26 cellular contexts compared by ENCODE assay signal in genomic region chr5:98795243-98795642, GRCh38. TPM values are rescaled to one million over a fixed set of nuclear protein-coding genes. Genes with fewer than 3 reads are reported as not detected.
A peak's percentile ranks its signal among the peaks of the same experiment; 100 is the strongest.
DNase-seq lines count a peak whose midpoint lies in the region; ATAC-seq, FAIRE-seq and TF ChIP-seq lines count a peak whose summit lies in the region.
"Had no signal": no experiment of that assay in that cellular context is flagged by ENCODE, and none has a peak within 500 bp of the region (broad histone marks: within the 10 kb centered on the region; RNA-seq: fewer than 3 reads in every experiment).

No MANE protein-coding gene starts in this region.

- H3K79me2 ChIP-seq in GM23248 (ENCODE audit: insufficient read depth): peaks cover 58% of the 10 kb centered on the region
- H3K79me2 ChIP-seq in keratinocyte (ENCODE audit: control insufficient read depth, insufficient read depth, low read length): peaks cover 46% of the 10 kb centered on the region
- no peaks in the 10 kb centered on the region for H3K79me2 ChIP-seq in smooth muscle cell (ENCODE audit: low read depth)

- H3K79me1 ChIP-seq in neuronal stem cell (ENCODE audit: low read depth, low read length): peaks cover 2% of the 10 kb centered on the region

- H2AK5ac ChIP-seq in neuronal stem cell (ENCODE audit: low read depth, low read length): no peak overlapping the region

- WGBS in GM23248 (ENCODE audit: low coverage in 1 of 2, low lambda C conversion rate in 2 of 2, missing lambda C conversion rate in 2 of 2), 2 experiments: 76 to 81% methylated on average over 5 of the region's 5 CpGs
- WGBS in neuronal stem cell (ENCODE audit: extremely low coverage in 2 of 2, insufficient read length in 2 of 2, insufficient replicate concordance in 1 of 2), 2 donors: no CpG with 5 or more reads among the region's 5 CpGs
- whole genome bisulfite sequencing in smooth muscle cell (ENCODE audit: low lambda C conversion rate): 96% methylated on average over 5 of the region's 5 CpGs

- H3K23ac ChIP-seq in neuronal stem cell (ENCODE audit: low read depth, low read length, poor library complexity): no peak overlapping the region

- H3K9me3 ChIP-seq in GM23248 (ENCODE audit: low read depth) (no peaks in the 10 kb centered on the region), RWPE2 (ENCODE audit: severe bottlenecking) (no peaks in the 10 kb centered on the region), keratinocyte (ENCODE audit: control insufficient read depth, low read depth, low read length) (no peaks in the 10 kb centered on the region), neuronal stem cell (replicated peaks in 1 of 2; ENCODE audit: control insufficient read depth in 2 of 2, insufficient read depth in 1 of 2, low read depth in 1 of 2, low read length in 2 of 2) (peaks cover 7 to 12% of the 10 kb centered on the region in 2 donors), smooth muscle cell (replicated peaks; ENCODE audit: low read depth) (no peaks in the 10 kb centered on the region)
- H3K9me3 ChIP-seq: Peyer's patch, SJCRH30, testis had no signal

- H3K9me1 ChIP-seq in keratinocyte (ENCODE audit: control insufficient read depth, extremely low read depth, insufficient read depth, low read length): no peaks in the 10 kb centered on the region

- H2BK15ac ChIP-seq in neuronal stem cell (ENCODE audit: low read length): no peak overlapping the region

- peak; percentile 5 for FAIRE-seq in keratinocyte (lab: Jason Lieb, UNC)
- FAIRE-seq: GM12878, urothelium cell line had no signal

- dilution Hi-C loops in keratinocyte (cut with MboI; ENCODE audit: extremely low pct_ligation_motif_present, low sequenced_read_pairs): no loop called here

- H2BK120ac ChIP-seq in neuronal stem cell (ENCODE audit: low read depth, low read length): no peak overlapping the region

- peaks cover 42% of the 10 kb centered on the region for H3K36me3 ChIP-seq in GM23248 (ENCODE audit: low read depth)
- peaks cover 23% of the 10 kb centered on the region for H3K36me3 ChIP-seq in RWPE2 (ENCODE audit: low read depth)
- H3K36me3 ChIP-seq in keratinocyte (ENCODE audit: control insufficient read depth in 2 of 2, extremely low read depth in 1 of 2, insufficient read depth in 2 of 2, low read length in 2 of 2): peaks cover 5 to 10% of the 10 kb centered on the region in 2 experiments
- peaks cover 10 to 56% of the 10 kb centered on the region in 2 donors for H3K36me3 ChIP-seq in neuronal stem cell (replicated peaks in 1 of 2; ENCODE audit: control insufficient read depth in 2 of 2, insufficient read depth in 2 of 2, low read length in 2 of 2)
- H3K36me3 ChIP-seq in smooth muscle cell (ENCODE audit: low read depth): no peaks in the 10 kb centered on the region

- peaks cover 81% of the 10 kb centered on the region for H3F3A ChIP-seq in GM23248 (ENCODE audit: insufficient read depth)
- H3F3A ChIP-seq in smooth muscle cell (ENCODE audit: low read depth): no peaks in the 10 kb centered on the region

- ATAC-seq in RWPE2 (ENCODE audit: low read depth): peak; percentile 2; the same call in 1 of the 3 replicates
- ATAC-seq in GM18498 (IDR thresholded peaks at IDR 0.05; ENCODE audit: unreplicated experiment): no peak
- ATAC-seq: activated CD8-positive, alpha-beta T cell treated with anti-CD3 and anti-CD28 coated beads for 36 hours; GM12878; sciatic nerve; stimulated activated naive CD8-positive, alpha-beta T cell treated with anti-CD3 and anti-CD28 coated beads, Interleukin-15, Interleukin-2, amounts not matched to agents 100 U/mL and 50 U/mL, for 24 hours; T-cell had no signal

- H3K9ac ChIP-seq in GM23248 (peak overlapping the region; percentile 56), keratinocyte (ENCODE audit: control insufficient read depth, extremely low read depth, insufficient read depth, low read length) (no peak overlapping the region), neuronal stem cell (ENCODE audit: low read depth, low read length, poor library complexity) (no peak overlapping the region), smooth muscle cell (ENCODE audit: low read depth) (no peak overlapping the region)

- H3K4me3 ChIP-seq in GM23248: no peak overlapping the region
- H3K4me3 ChIP-seq in RWPE2 (ENCODE audit: severe bottlenecking): no peak overlapping the region
- no peak overlapping the region for H3K4me3 ChIP-seq in keratinocyte (ENCODE audit: control insufficient read depth in 2 of 3, extremely low read depth in 1 of 3, insufficient read depth in 2 of 3, low read depth in 1 of 3, low read length in 3 of 3)
- no peak overlapping the region for H3K4me3 ChIP-seq in neuronal stem cell (ENCODE audit: low read length in 2 of 2)
- no peak overlapping the region for H3K4me3 ChIP-seq in smooth muscle cell
- H3K4me3 ChIP-seq: GM12878, Peyer's patch, SJCRH30, testis had no signal

- H2AFZ ChIP-seq in GM23248 (no peak overlapping the region), keratinocyte (ENCODE audit: control insufficient read depth, low read length) (no peak overlapping the region), neuronal stem cell (ENCODE audit: low read length) (no peak overlapping the region), smooth muscle cell (ENCODE audit: low read depth) (no peak overlapping the region)

- in situ Hi-C loops in GM23248 (cut with MboI): loop anchor here (25.0 kb wide), 1 partner anchor 1258 kb away; no protein-coding TSS in a partner anchor

- H4K8ac ChIP-seq in neuronal stem cell (ENCODE audit: low read depth, low read length): no peak overlapping the region

- no peaks in the 10 kb centered on the region for H3K27me3 ChIP-seq in GM23248 (replicated peaks; ENCODE audit: insufficient read depth)
- no peaks in the 10 kb centered on the region for H3K27me3 ChIP-seq in RWPE2 (ENCODE audit: insufficient read depth, poor library complexity, severe bottlenecking)
- H3K27me3 ChIP-seq in keratinocyte (ENCODE audit: control insufficient read depth, extremely low read depth, insufficient read depth, low read length): no peaks in the 10 kb centered on the region
- H3K27me3 ChIP-seq in neuronal stem cell (ENCODE audit: control insufficient read depth in 3 of 3, insufficient read depth in 3 of 3, low read depth in 1 of 3, low read length in 3 of 3): no peaks in the 10 kb centered on the region
- no peaks in the 10 kb centered on the region for H3K27me3 ChIP-seq in smooth muscle cell (ENCODE audit: low read depth)
- H3K27me3 ChIP-seq: Peyer's patch, SJCRH30, testis had no signal

- H4K20me1 ChIP-seq in GM23248 (ENCODE audit: insufficient read depth) (peaks cover 21% of the 10 kb centered on the region; the same call in 1 of the 2 replicates), keratinocyte (ENCODE audit: control insufficient read depth, extremely low read depth, insufficient read depth, low read length) (no peaks in the 10 kb centered on the region), smooth muscle cell (ENCODE audit: low read depth) (peaks cover 17% of the 10 kb centered on the region)

- H3K4me1 ChIP-seq in GM23248 (ENCODE audit: insufficient read depth): peaks cover 42% of the 10 kb centered on the region
- H3K4me1 ChIP-seq in RWPE2 (ENCODE audit: insufficient read depth, poor library complexity, severe bottlenecking): peaks cover 3% of the 10 kb centered on the region
- H3K4me1 ChIP-seq in keratinocyte (ENCODE audit: control insufficient read depth, extremely low read depth, insufficient read depth, low read length): peaks cover 4% of the 10 kb centered on the region
- H3K4me1 ChIP-seq in neuronal stem cell (ENCODE audit: control insufficient read depth in 2 of 2, insufficient read depth in 1 of 2, low read depth in 1 of 2, low read length in 2 of 2): peaks cover 3 to 5% of the 10 kb centered on the region in 2 donors
- no peaks in the 10 kb centered on the region for H3K4me1 ChIP-seq in smooth muscle cell (ENCODE audit: low read depth)
- H3K4me1 ChIP-seq: SJCRH30, testis had no signal

- DNase-seq in GM23248 (peak; percentile 10), RWPE2 (ENCODE audit: low spot score) (no peak), keratinocyte (ENCODE audit: low read depth, low spot score) (no peak), neuronal stem cell (ENCODE audit: low spot score) (no peak), smooth muscle cell (lab: John Stamatoyannopoulos, UW; ENCODE audit: unreplicated experiment) (no peak)
- no peak for DNase-seq in activated CD4-positive, alpha-beta T cell treated with anti-CD3 and anti-CD28 coated beads for 4 hours
- no peak for DNase-seq in stimulated activated CD4-positive, alpha-beta T cell treated with anti-CD3 and anti-CD28 coated beads, Interleukin-15, amount 100 ng/mL, for 24 hours
- DNase-seq: activated CD4-positive, alpha-beta T cell treated with anti-CD3 and anti-CD28 coated beads for 1 hour; activated CD8-positive, alpha-beta T cell treated with anti-CD3 and anti-CD28 coated beads for 36 hours; activated effector memory CD4-positive, alpha-beta T cell treated with Interleukin-2 at 50 U/mL for 16 hours; GOT3; NCI-H1092; NCI-H187; NCI-H2171 treated with DMSO at 0.1 percent for 48 hours; NK-92 treated with Interleukin-12 subunit alpha and Interleukin-12 subunit beta, amount 100 ng/mL, for 24 hours; Peyer's patch; posterior cingulate gyrus; SJCRH30; stimulated activated naive CD8-positive, alpha-beta T cell treated with anti-CD3 and anti-CD28 coated beads, Interleukin-15, Interleukin-2, amounts not matched to agents 100 U/mL and 50 U/mL, for 24 hours; T-cell; testis had no signal

- no peak overlapping the region for H3K4ac ChIP-seq in neuronal stem cell (ENCODE audit: low read length)

- TF ChIP-seq CTCF in RWPE2 (IDR thresholded peaks at IDR 0.05; ENCODE audit: poor library complexity, severe bottlenecking) (no peak), keratinocyte (optimal IDR thresholded peaks at IDR 0.05 in 1 of 3, IDR thresholded peaks at IDR 0.05 in 1 of 3, conservative IDR thresholded peaks at IDR 0.05 in 1 of 3; ENCODE audit: extremely low read depth in 1 of 3, insufficient read depth in 2 of 3, low read length in 3 of 3) (no peak), smooth muscle cell (IDR thresholded peaks at IDR 0.05; ENCODE audit: borderline replicate concordance, insufficient read depth, poor library complexity, severe bottlenecking) (no peak)

- H3K18ac ChIP-seq in neuronal stem cell (ENCODE audit: low read length): no peak overlapping the region

- no peak overlapping the region for H3K14ac ChIP-seq in neuronal stem cell (ENCODE audit: low read length)

- H3K4me2 ChIP-seq in GM23248 (ENCODE audit: unreplicated experiment) (peak overlapping the region; percentile 24), keratinocyte (ENCODE audit: control insufficient read depth, extremely low read depth, insufficient read depth, low read depth, low read length) (no peak overlapping the region), neuronal stem cell (ENCODE audit: insufficient read depth, low read length, poor library complexity, severe bottlenecking) (no peak overlapping the region), smooth muscle cell (no peak overlapping the region)

- no peaks in the 10 kb centered on the region for H3K9me2 ChIP-seq in GM23248 (ENCODE audit: insufficient read depth)

- H2BK12ac ChIP-seq in neuronal stem cell (ENCODE audit: low read length): no peak overlapping the region

- no peak overlapping the region for H4K91ac ChIP-seq in neuronal stem cell (ENCODE audit: low read depth, low read length, poor library complexity)

- H3K27ac ChIP-seq in GM23248 (peak overlapping the region; percentile 58), RWPE2 (ENCODE audit: poor library complexity, severe bottlenecking) (no peak overlapping the region), keratinocyte (ENCODE audit: control insufficient read depth, insufficient read depth, low read length) (no peak overlapping the region), neuronal stem cell (replicated peaks; ENCODE audit: low read length) (peak overlapping the region; percentile 52), smooth muscle cell (ENCODE audit: low read depth) (no peak overlapping the region)
- H3K27ac ChIP-seq: C4-2B, Peyer's patch, SJCRH30, testis had no signal

- no peak overlapping the region for H2BK5ac ChIP-seq in neuronal stem cell (ENCODE audit: low read length)

RNA-seq across cellular contexts. Expression of gene RGMB, which starts 21.8 kb away (rescaled TPM):
- total RNA-seq in GM23248 (2014; rRNA removed; shearing (Covaris generic)): 195 and 201 TPM in 2 replicates
- polyA plus RNA-seq in GM23248 (2016; fragmentation: Nextera tagmentation; extraction: Ambion mirVana) (145 and 150 TPM in 2 replicates), keratinocyte (8.5 to 28.7 TPM (median 16.3 TPM) in 3 replicates), smooth muscle cell (5.7 and 8.0 TPM in 2 replicates)
- polyA plus RNA-seq in keratinocyte (2011; ENCODE audit: low read depth): 5.3 TPM
- 10.9 and 13.1 TPM in 2 replicates for polyA plus RNA-seq in keratinocyte (2011; cell fraction: cytosol; rRNA removed)
- 28.1 and 30.9 TPM in 2 replicates for polyA plus RNA-seq in keratinocyte (2011; cell fraction: nucleus; rRNA removed)
- 5.1 and 20.0 TPM in 2 replicates for polyA plus RNA-seq in keratinocyte (2012; ENCODE audit: low replicate concordance)
- 15.6 to 76.9 TPM (median 23.9 TPM) in 3 replicates for polyA minus RNA-seq in keratinocyte
- 24.0 TPM for polyA minus RNA-seq in keratinocyte (2011; cell fraction: cytosol; rRNA and poly(A)+ RNA removed)
- polyA minus RNA-seq in keratinocyte (2011; cell fraction: nucleus; rRNA and poly(A)+ RNA removed): 24.3 and 33.9 TPM in 2 replicates
- polyA plus RNA-seq in neuronal stem cell (2013, experiment 1 of 2): 23.7 TPM
- 23.3 TPM for polyA plus RNA-seq in neuronal stem cell (2013, experiment 2 of 2)
- total RNA-seq in smooth muscle cell: 6.2 and 11.2 TPM in 2 replicates

Comparison
In these comparisons a context has a peak if more than half of its experiments do, and no peak if none do; other contexts are left out.
1. H3K27ac ChIP-seq: peak in GM23248 (single experiment) and neuronal stem cell (single experiment); none in RWPE2 (single experiment), keratinocyte (single experiment) and smooth muscle cell (single experiment).